11 cellular contexts compared by ENCODE assay signal in the genomic region with DNA sequence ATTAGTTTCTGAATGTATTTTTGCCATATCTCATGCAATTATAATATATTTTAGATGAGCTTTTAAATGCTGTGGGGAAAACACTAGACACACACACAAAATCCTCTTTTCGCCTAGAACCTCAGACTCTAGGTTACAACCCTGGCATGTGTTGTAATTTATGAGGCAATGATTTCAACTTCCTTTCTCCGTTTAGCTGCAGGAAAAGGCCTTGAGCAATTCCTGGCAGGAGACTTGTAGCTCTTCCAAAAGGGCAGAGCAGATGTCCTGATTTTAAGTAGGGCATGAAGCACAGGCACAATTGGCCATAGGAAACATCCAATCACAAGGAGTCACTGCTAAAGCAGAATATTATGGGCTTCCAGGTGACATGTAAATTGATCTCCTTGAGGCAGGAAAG.
DNase-seq lines count a peak whose midpoint lies in the region; ATAC-seq, FAIRE-seq and TF ChIP-seq lines count a peak whose summit lies in the region.
"Had no signal": no experiment of that assay in that cellular context is flagged by ENCODE, and none has a peak within 500 bp of the region (broad histone marks: within the 10 kb centered on the region; RNA-seq: fewer than 3 reads in every experiment).

No MANE protein-coding gene starts in this region.

- peak; percentile 89 for ATAC-seq in upper lobe of right lung
- ATAC-seq: A549; activated T-cell treated with anti-CD3 and anti-CD28 coated beads, Interleukin-2, amount 50 U/mL, for 72 hours had no signal

- dilution Hi-C loops in keratinocyte (cut with MboI; ENCODE audit: extremely low pct_ligation_motif_present, low sequenced_read_pairs) = no loop called here

- H3K4me3 ChIP-seq in keratinocyte (ENCODE audit: control insufficient read depth in 2 of 3, extremely low read depth in 1 of 3, insufficient read depth in 2 of 3, low read depth in 1 of 3, low read length in 3 of 3) (no peak overlapping the region), upper lobe of right lung (no peak overlapping the region), transverse colon (no peak overlapping the region)
- H3K4me3 ChIP-seq: A549 had no signal

- H3K27me3 ChIP-seq in keratinocyte (ENCODE audit: control insufficient read depth, extremely low read depth, insufficient read depth, low read length) = no peaks in the 10 kb centered on the region
- no peaks in the 10 kb centered on the region for H3K27me3 ChIP-seq in upper lobe of right lung
- no peaks in the 10 kb centered on the region for H3K27me3 ChIP-seq in transverse colon

- in situ Hi-C loops in transverse colon (cut with MboI; ENCODE audit: low pct_ligation_motif_present in 1 of 4, low pct_unique_long_range_greater_than_20kb in 1 of 4, low sequenced_read_pairs in 3 of 4) = no loop called here

- FAIRE-seq in keratinocyte (lab: Jason Lieb, UNC) = peak; percentile 23
- FAIRE-seq: A549 had no signal

- H3K9me3 ChIP-seq in keratinocyte (ENCODE audit: control insufficient read depth, low read depth, low read length) = no peaks in the 10 kb centered on the region
- no peaks in the 10 kb centered on the region for H3K9me3 ChIP-seq in upper lobe of right lung
- no peaks in the 10 kb centered on the region for H3K9me3 ChIP-seq in transverse colon
- H3K9me3 ChIP-seq: A549 had no signal

- TF ChIP-seq CTCF in VCaP (conservative IDR thresholded peaks at IDR 0.05) = no peak
- no peak for TF ChIP-seq CTCF in keratinocyte (optimal IDR thresholded peaks at IDR 0.05 in 1 of 3, IDR thresholded peaks at IDR 0.05 in 1 of 3, conservative IDR thresholded peaks at IDR 0.05 in 1 of 3; ENCODE audit: extremely low read depth in 1 of 3, insufficient read depth in 2 of 3, low read length in 3 of 3)
- no peak for TF ChIP-seq CTCF in upper lobe of right lung (IDR thresholded peaks at IDR 0.05)
- no peak for TF ChIP-seq CTCF in transverse colon (IDR thresholded peaks at IDR 0.05)

- TF ChIP-seq POLR2A in transverse colon (IDR thresholded peaks at IDR 0.05) = no peak

- H3K4me1 ChIP-seq in keratinocyte (ENCODE audit: control insufficient read depth, extremely low read depth, insufficient read depth, low read length) (peaks cover 4% of the 10 kb centered on the region), upper lobe of right lung (peaks cover 17% of the 10 kb centered on the region), transverse colon (peaks cover 0 to 11% (median 0%) of the 10 kb centered on the region in 4 donors)

- H3K36me3 ChIP-seq in keratinocyte (ENCODE audit: control insufficient read depth in 2 of 2, extremely low read depth in 1 of 2, insufficient read depth in 2 of 2, low read length in 2 of 2) (no peaks in the 10 kb centered on the region), upper lobe of right lung (no peaks in the 10 kb centered on the region), transverse colon (no peaks in the 10 kb centered on the region)

- peak; percentile 5 for DNase-seq in NCI-H2107 treated with DMSO at 0.1 percent for 48 hours (lab: John Stamatoyannopoulos, UW; ENCODE audit: unreplicated experiment)
- DNase-seq in NCI-H2107 (lab: John Stamatoyannopoulos, UW) = no peak
- DNase-seq in keratinocyte (ENCODE audit: low read depth, low spot score) = no peak
- DNase-seq in upper lobe of right lung = no peak
- DNase-seq in activated T-cell treated with anti-CD3 and anti-CD28 coated beads for 4 hours = no peak
- DNase-seq in activated gamma-delta T cell (lab: John Stamatoyannopoulos, UW) = no peak
- DNase-seq in transverse colon = no peak
- DNase-seq: activated T-cell treated with anti-CD3 and anti-CD28 coated beads, Interleukin-2, amount 50 U/mL, for 72 hours; NCI-H2081 treated with DMSO at 0.1 percent for 48 hours had no signal

- H3K27ac ChIP-seq in VCaP (peak overlapping the region; percentile 68), keratinocyte (ENCODE audit: control insufficient read depth, insufficient read depth, low read length) (no peak overlapping the region), upper lobe of right lung (peak overlapping the region; percentile 11), transverse colon (no peak overlapping the region)
- H3K27ac ChIP-seq: A549 had no signal

- TF ChIP-seq EP300 in transverse colon (IDR thresholded peaks at IDR 0.05; ENCODE audit: low read depth) = no peak

- H3K9ac ChIP-seq in keratinocyte (ENCODE audit: control insufficient read depth, extremely low read depth, insufficient read depth, low read length) = no peak overlapping the region

- intact Hi-C loops in upper lobe of right lung (cut with DNase I) = no loop called here
- intact Hi-C loops in transverse colon (cut with DNase I; ENCODE audit: low total_unique reads) = no loop called here

- H3K9me1 ChIP-seq in keratinocyte (ENCODE audit: control insufficient read depth, extremely low read depth, insufficient read depth, low read length) = no peaks in the 10 kb centered on the region

- 15 to 83% methylated on average over 1 to 2 of the region's 2 CpGs for WGBS in transverse colon (ENCODE audit: low coverage in 1 of 2), 2 donors

- no peak overlapping the region for H2AFZ ChIP-seq in keratinocyte (ENCODE audit: control insufficient read depth, low read length)

- no peaks in the 10 kb centered on the region for H4K20me1 ChIP-seq in keratinocyte (ENCODE audit: control insufficient read depth, extremely low read depth, insufficient read depth, low read length)

- H3K4me2 ChIP-seq in keratinocyte (ENCODE audit: control insufficient read depth, extremely low read depth, insufficient read depth, low read depth, low read length) = no peak overlapping the region
- H3K4me2 ChIP-seq: A549 had no signal

- no peaks in the 10 kb centered on the region for H3K79me2 ChIP-seq in keratinocyte (ENCODE audit: control insufficient read depth, insufficient read depth, low read length)

Comparison
In these comparisons a context has a peak if more than half of its experiments do, and no peak if none do; other contexts are left out.
1. H3K27ac ChIP-seq: peak in VCaP (single experiment) and upper lobe of right lung (single experiment); none in keratinocyte (single experiment) and transverse colon (0 of 4).